ENCODE assay signal across 32 cellular contexts in genomic region chr14:86798330-86798729, GRCh38.
DNase-seq lines count a peak whose midpoint lies in the region; ATAC-seq, FAIRE-seq and TF ChIP-seq lines count a peak whose summit lies in the region.
"Had no signal": no experiment of that assay in that cellular context is flagged by ENCODE, and none has a peak within 500 bp of the region (broad histone marks: within the 10 kb centered on the region; RNA-seq: fewer than 3 reads in every experiment).

No MANE protein-coding gene starts in this region.

- BruUV-seq in HepG2 (replicated peaks; lab: Mats Ljungman, UMichigan) = no TSS peak

- no peak for TF ChIP-seq CTCF in HepG2 (CRISPR knock-in tag; IDR thresholded peaks at IDR 0.05)

- TF ChIP-seq POLR2A in HepG2 (IDR thresholded peaks at IDR 0.05; ENCODE audit: insufficient read depth in 1 of 2, low read depth in 2 of 2, low read length in 2 of 2) = no peak

- CTCF ChIA-PET in HepG2 (lab: Yijun Ruan, JAX; ENCODE audit: low intra/inter-chr PET ratio, low total read pairs) = no interaction called here
- CTCF ChIA-PET in activated CD8-positive, alpha-beta T cell treated with anti-CD3 and anti-CD28 coated beads, Interleukin-2, amount 10 ng/mL, durations not matched to agents 7 days and 5 days (lab: Charles Lee) = no interaction called here

- H3K4me2 ChIP-seq in HepG2 (ENCODE audit: low read depth, low read length) = no peak overlapping the region

- peak; percentile 65 for DNase-seq in Caki2 (ENCODE audit: low read depth)
- DNase-seq in NOMO-1 treated with dmso at 0.1 percent for 144 hours (lab: John Stamatoyannopoulos, UW; ENCODE audit: unreplicated experiment) = peak; percentile 16
- DNase-seq in fibroblast of gingiva (ENCODE audit: low read depth) = peak; percentile 18
- DNase-seq in HepG2 (ENCODE audit: low spot score) = no peak
- no peak for DNase-seq in KG1 (lab: John Stamatoyannopoulos, UW)
- no peak for DNase-seq in activated CD8-positive, alpha-beta T cell treated with anti-CD3 and anti-CD28 coated beads, Interleukin-2, amount 10 ng/mL, durations not matched to agents 7 days and 5 days
- no peak for DNase-seq in left ventricle myocardium superior
- DNase-seq: activated CD4-positive, alpha-beta T cell treated with anti-CD3 and anti-CD28 coated beads, Interleukin-2, amount 50 U/mL, for 48 hours; activated CD4-positive, CD25-positive, alpha-beta regulatory T cell treated with anti-CD3 and anti-CD28 coated beads, Interleukin-2, amount 50 U/mL, for 72 hours; activated naive CD4-positive, alpha-beta T cell treated with anti-CD3 and anti-CD28 coated beads for 36 hours; adrenal gland; BE2C; brain microvascular endothelial cell; CD8-positive, alpha-beta T cell; DMS153; HCEC 1CT; lower lobe of right lung; mucosa of descending colon; natural killer cell; NCI-H1105; NCI-H187; NCI-H2171; nucleus accumbens; stimulated activated CD4-positive, alpha-beta T cell treated with anti-CD3 and anti-CD28 coated beads, Interleukin-15, amount 100 ng/mL, for 24 hours; stimulated activated CD4-positive, alpha-beta T cell treated with anti-CD3 and anti-CD28 coated beads, Interleukin-4, amount 100 ng/mL, for 4 hours; T-helper 2 cell had no signal

- H3K9ac ChIP-seq in HepG2 (ENCODE audit: insufficient read depth, low read depth, low read length) = no peak overlapping the region

- no peak for FAIRE-seq in HepG2 (lab: Jason Lieb, UNC)
- FAIRE-seq: GM12892, islet of Langerhans had no signal

- no peaks in the 10 kb centered on the region for H3K9me3 ChIP-seq in HepG2 (ENCODE audit: low read length)
- H3K9me3 ChIP-seq: adrenal gland, BE2C, lower lobe of right lung, prostate gland, tibial nerve had no signal

- no peak overlapping the region for H3K27ac Mint-ChIP-seq in activated CD8-positive, alpha-beta T cell treated with anti-CD3 and anti-CD28 coated beads, Interleukin-2, amount 10 ng/mL, durations not matched to agents 7 days and 5 days
- H3K27ac Mint-ChIP-seq: activated naive CD4-positive, alpha-beta T cell treated with anti-CD3 and anti-CD28 coated beads for 36 hours; activated T-helper 1 cell treated with anti-CD3 and anti-CD28 coated beads, Interleukin-12 subunit alpha, Interleukin-12 subunit beta, Interleukin-2, Interleukin-4 antibody, amounts not matched to agents 30 ng/mL and 10 ng/mL and 1 ng/mL, durations not matched to agents 14 hours and 24 hours and 36 hours; CD8-positive, alpha-beta T cell; natural killer cell had no signal

- no peak for ATAC-seq in HepG2
- no peak for ATAC-seq in HG02588 (IDR thresholded peaks at IDR 0.05; ENCODE audit: unreplicated experiment)
- no peak for ATAC-seq in activated CD8-positive, alpha-beta T cell treated with anti-CD3 and anti-CD28 coated beads, Interleukin-2, amount 10 ng/mL, durations not matched to agents 7 days and 5 days
- ATAC-seq in left ventricle myocardium superior = no peak
- ATAC-seq: CD8-positive, alpha-beta T cell; lower lobe of right lung; mucosa of descending colon; natural killer cell had no signal

- no peaks in the 10 kb centered on the region for H4K20me1 ChIP-seq in HepG2 (ENCODE audit: insufficient read depth, low read length)

- no peak overlapping the region for H3K27ac ChIP-seq in HepG2 (ENCODE audit: extremely low read length, insufficient read depth, low read length)
- H3K27ac ChIP-seq: adrenal gland, brain microvascular endothelial cell, lower lobe of right lung, prostate gland, tibial nerve had no signal

- H3K27me3 ChIP-seq in HepG2 (ENCODE audit: control insufficient read depth in 1 of 2, insufficient read depth in 2 of 2, low read length in 2 of 2) = no peaks in the 10 kb centered on the region
- H3K27me3 ChIP-seq: adrenal gland, BE2C, brain microvascular endothelial cell, tibial nerve had no signal

- no peak overlapping the region for H2AFZ ChIP-seq in HepG2 (ENCODE audit: low read length)

- no peaks in the 10 kb centered on the region for H3K36me3 Mint-ChIP-seq in activated CD8-positive, alpha-beta T cell treated with anti-CD3 and anti-CD28 coated beads, Interleukin-2, amount 10 ng/mL, durations not matched to agents 7 days and 5 days (ENCODE audit: low read depth)
- H3K36me3 Mint-ChIP-seq: CD8-positive, alpha-beta T cell; natural killer cell had no signal

- no peak overlapping the region for H3K4me3 Mint-ChIP-seq in activated CD8-positive, alpha-beta T cell treated with anti-CD3 and anti-CD28 coated beads, Interleukin-2, amount 10 ng/mL, durations not matched to agents 7 days and 5 days
- H3K4me3 Mint-ChIP-seq: activated naive CD4-positive, alpha-beta T cell treated with anti-CD3 and anti-CD28 coated beads for 36 hours; activated T-helper 1 cell treated with anti-CD3 and anti-CD28 coated beads, Interleukin-12 subunit alpha, Interleukin-12 subunit beta, Interleukin-2, Interleukin-4 antibody, amounts not matched to agents 30 ng/mL and 10 ng/mL and 1 ng/mL, durations not matched to agents 14 hours and 24 hours and 36 hours; CD8-positive, alpha-beta T cell; natural killer cell had no signal

- TF ChIP-seq RAD21 in HepG2 (CRISPR knock-in tag; IDR thresholded peaks at IDR 0.05) = no peak

- in situ Hi-C loops in Caki2 (cut with HindIII; ENCODE audit: low pct_unique_long_range_greater_than_20kb, low sequenced_read_pairs) (no loop called here), HepG2 (cut with HindIII; ENCODE audit: extremely low pct_ligation_motif_present, low pct_unique_long_range_greater_than_20kb) (loop anchor here (10.0 kb wide), 1 partner anchor 96 kb away; no protein-coding TSS in a partner anchor)

- H3K36me3 ChIP-seq in HepG2 (replicated peaks in 1 of 2; ENCODE audit: control insufficient read depth in 1 of 2, insufficient read depth in 2 of 2, low read length in 2 of 2) = no peaks in the 10 kb centered on the region
- H3K36me3 ChIP-seq: adrenal gland, BE2C, brain microvascular endothelial cell, lower lobe of right lung, prostate gland, tibial nerve had no signal

- H3K4me3 ChIP-seq in HepG2 (replicated peaks in 1 of 3; ENCODE audit: insufficient read depth in 1 of 3, low read depth in 2 of 3, low read length in 3 of 3) = no peak overlapping the region
- H3K4me3 ChIP-seq: adrenal gland, lower lobe of right lung, mucosa of descending colon, prostate gland, tibial nerve had no signal

- H3K27me3 Mint-ChIP-seq in activated CD8-positive, alpha-beta T cell treated with anti-CD3 and anti-CD28 coated beads, Interleukin-2, amount 10 ng/mL, durations not matched to agents 7 days and 5 days (ENCODE audit: low read depth) = no peaks in the 10 kb centered on the region

- peaks cover 44% of the 10 kb centered on the region for H3K4me1 ChIP-seq in HepG2 (ENCODE audit: insufficient read depth, low read length)
- H3K4me1 ChIP-seq: lower lobe of right lung, prostate gland had no signal

- peaks cover 7% of the 10 kb centered on the region for H3K9me3 Mint-ChIP-seq in activated CD8-positive, alpha-beta T cell treated with anti-CD3 and anti-CD28 coated beads, Interleukin-2, amount 10 ng/mL, durations not matched to agents 7 days and 5 days (ENCODE audit: insufficient read depth)
- H3K9me3 Mint-ChIP-seq: activated naive CD4-positive, alpha-beta T cell treated with anti-CD3 and anti-CD28 coated beads for 36 hours; CD8-positive, alpha-beta T cell had no signal

- POLR2A ChIA-PET in HepG2 (lab: Yijun Ruan, JAX) = no interaction called here
- POLR2A ChIA-PET in activated CD8-positive, alpha-beta T cell treated with anti-CD3 and anti-CD28 coated beads, Interleukin-2, amount 10 ng/mL, durations not matched to agents 7 days and 5 days (lab: Charles Lee) = no interaction called here

- H3K4me1 Mint-ChIP-seq in activated CD8-positive, alpha-beta T cell treated with anti-CD3 and anti-CD28 coated beads, Interleukin-2, amount 10 ng/mL, durations not matched to agents 7 days and 5 days (ENCODE audit: low read depth) = no peaks in the 10 kb centered on the region
- H3K4me1 Mint-ChIP-seq: natural killer cell had no signal

- intact Hi-C loops in HepG2 (cut with micrococcal nuclease; ENCODE audit: unreplicated experiment) = loop anchor here (5.0 kb wide), 2 partner anchors 76 to 99 kb away; no protein-coding TSS in a partner anchor
- intact Hi-C loops in left ventricle myocardium superior (cut with micrococcal nuclease) = no loop called here

- no peak for TF ChIP-seq EP300 in HepG2 (IDR thresholded peaks at IDR 0.05; ENCODE audit: low read depth in 2 of 2, low read length in 2 of 2)
- TF ChIP-seq EP300 in HepG2 (CRISPR knock-in tag; IDR thresholded peaks at IDR 0.05; ENCODE audit: borderline replicate concordance) = no peak

- H3K79me2 ChIP-seq in HepG2 (ENCODE audit: insufficient read depth, low read length) = no peaks in the 10 kb centered on the region

TF ChIP-seq in HepG2, 621 proteins besides CTCF, POLR2A, EP300 and RAD21 (continues in another document):
- TF ChIP-seq MAFK (conservative IDR thresholded peaks at IDR 0.05 in 1 of 2, IDR thresholded peaks at IDR 0.05 in 1 of 2; ENCODE audit: low read length in 2 of 2) (peak; percentile 14 to 42; a peak in 1 of 4 replicates), NFE2L2 (IDR thresholded peaks at IDR 0.05; ENCODE audit: low read length) (peak; percentile 84), TEAD2 (CRISPR knock-in tag; IDR thresholded peaks at IDR 0.05) (no peak), FOSL2 (CRISPR knock-in tag; IDR thresholded peaks at IDR 0.05) (no peak), RFXAP (CRISPR knock-in tag; IDR thresholded peaks at IDR 0.05; ENCODE audit: borderline replicate concordance) (no peak)

Comparison
In these comparisons a context has a peak if more than half of its experiments do, and no peak if none do; other contexts are left out.
1. DNase-seq: peak in Caki2 (single experiment), NOMO-1 treated with dmso at 0.1 percent for 144 hours (single experiment) and fibroblast of gingiva (single experiment); none in HepG2 (single experiment), KG1 (single experiment), activated CD8-positive, alpha-beta T cell treated with anti-CD3 and anti-CD28 coated beads, Interleukin-2, amount 10 ng/mL, durations not matched to agents 7 days and 5 days (single experiment) and left ventricle myocardium superior (single experiment).